Comparison of ENCODE assay signal across 17 cellular contexts in genomic region chr3:37594873-37595783, GRCh38.
A peak's percentile ranks its signal among the peaks of the same experiment; 100 is the strongest.
DNase-seq lines count a peak whose midpoint lies in the region; ATAC-seq, FAIRE-seq and TF ChIP-seq lines count a peak whose summit lies in the region.
"Had no signal": no experiment of that assay in that cellular context is flagged by ENCODE, and none has a peak within 500 bp of the region (broad histone marks: within the 10 kb centered on the region; RNA-seq: fewer than 3 reads in every experiment).

No MANE protein-coding gene starts in this region.

- no peaks in the 10 kb centered on the region for H3K36me3 Mint-ChIP-seq in progenitor cell of endocrine pancreas (ENCODE audit: insufficient read depth)
- H3K36me3 Mint-ChIP-seq: activated naive CD8-positive, alpha-beta T cell treated with anti-CD3 and anti-CD28 coated beads, Interleukin-2, amount 10 ng/mL, durations not matched to agents 7 days and 5 days; immature natural killer cell; mesothelial cell of epicardium had no signal

- H3K36me3 ChIP-seq in BLaER1 treated with 17β-estradiol and CSF1 and Interleukin-3, amounts not matched to agents 10 nM and 100 nM: peaks cover 0 to 3% (median 0%) of the 10 kb centered on the region in 11 experiments; a peak in 1 of 22 replicates

- no peaks in the 10 kb centered on the region for H3K27me3 Mint-ChIP-seq in progenitor cell of endocrine pancreas

- H3K9ac ChIP-seq in BLaER1 treated with 17β-estradiol and CSF1 and Interleukin-3, amounts not matched to agents 10 nM and 100 nM: no peak overlapping the region

- no peak overlapping the region for H3K4me3 ChIP-seq in BLaER1 treated with 17β-estradiol and CSF1 and Interleukin-3, amounts not matched to agents 10 nM and 100 nM

- H3K9me3 Mint-ChIP-seq in progenitor cell of endocrine pancreas (ENCODE audit: low read depth): no peaks in the 10 kb centered on the region
- H3K9me3 Mint-ChIP-seq: activated naive CD8-positive, alpha-beta T cell treated with anti-CD3 and anti-CD28 coated beads, Interleukin-2, amount 10 ng/mL, durations not matched to agents 7 days and 5 days; activated T-cell treated with anti-CD3 and anti-CD28 coated beads, Interleukin-2, amount 50 U/mL, for 24 hours had no signal

- FAIRE-seq in H54 (lab: Jason Lieb, UNC): no peak
- FAIRE-seq: endometrium, GM19239 had no signal

- peak overlapping the region in 6 of 11 experiments; percentile 1 to 43 (median 30); a peak in 6 of 22 replicates for H3K27ac ChIP-seq in BLaER1 treated with 17β-estradiol and CSF1 and Interleukin-3, amounts not matched to agents 10 nM and 100 nM

- H3K27me3 ChIP-seq in BLaER1 treated with 17β-estradiol and CSF1 and Interleukin-3, amounts not matched to agents 10 nM and 100 nM: no peaks in the 10 kb centered on the region

- H3K4me1 Mint-ChIP-seq in progenitor cell of endocrine pancreas (ENCODE audit: low read depth): peaks cover 12% of the 10 kb centered on the region
- H3K4me1 Mint-ChIP-seq: activated naive CD8-positive, alpha-beta T cell treated with anti-CD3 and anti-CD28 coated beads, Interleukin-2, amount 10 ng/mL, durations not matched to agents 7 days and 5 days; immature natural killer cell had no signal

- DNase-seq in NCI-H2029 (lab: John Stamatoyannopoulos, UW): peak; percentile 78
- DNase-seq in progenitor cell of endocrine pancreas (ENCODE audit: low spot score, unreplicated experiment): no peak
- DNase-seq in OCI-M2 (lab: John Stamatoyannopoulos, UW; ENCODE audit: unreplicated experiment): no peak
- DNase-seq in NCI-H1436 (lab: John Stamatoyannopoulos, UW): no peak
- no peak for DNase-seq in H54 (ENCODE audit: insufficient read length, low spot score)
- DNase-seq in ureter (ENCODE audit: low spot score): no peak
- DNase-seq: activated CD4-positive, alpha-beta T cell treated with anti-CD3 and anti-CD28 coated beads, Interleukin-2, amount 50 U/mL, for 1 hour; activated naive CD8-positive, alpha-beta T cell treated with anti-CD3 and anti-CD28 coated beads, Interleukin-2, amount 10 ng/mL, durations not matched to agents 7 days and 5 days; activated T-cell treated with anti-CD3 and anti-CD28 coated beads, Interleukin-2, amount 50 U/mL, for 24 hours; immature natural killer cell; NCI-H1048; stimulated activated CD4-positive, alpha-beta T cell treated with anti-CD3 and anti-CD28 coated beads, Interleukin-15, amount 100 ng/mL, for 24 hours had no signal

- no peaks in the 10 kb centered on the region for H3K9me3 ChIP-seq in BLaER1 treated with 17β-estradiol and CSF1 and Interleukin-3, amounts not matched to agents 10 nM and 100 nM (replicated peaks in 1 of 11)

- TF ChIP-seq CTCF in progenitor cell of endocrine pancreas (IDR thresholded peaks at IDR 0.05; ENCODE audit: unreplicated experiment): no peak

- H3K4me2 ChIP-seq in BLaER1 treated with 17β-estradiol and CSF1 and Interleukin-3, amounts not matched to agents 10 nM and 100 nM: peak overlapping the region; percentile 14 to 83 (median 67); a peak in 21 of 22 replicates

- TF ChIP-seq POLR2A in H54 (IDR thresholded peaks at IDR 0.05; ENCODE audit: low read depth, low read length): no peak

- H3K4me1 ChIP-seq in BLaER1 treated with 17β-estradiol and CSF1 and Interleukin-3, amounts not matched to agents 10 nM and 100 nM: peaks cover 15 to 39% (median 26%) of the 10 kb centered on the region in 10 experiments; a peak in 19 of 20 replicates

- no peak overlapping the region for H3K4me3 Mint-ChIP-seq in progenitor cell of endocrine pancreas (ENCODE audit: low read depth)
- H3K4me3 Mint-ChIP-seq: activated naive CD8-positive, alpha-beta T cell treated with anti-CD3 and anti-CD28 coated beads, Interleukin-2, amount 10 ng/mL, durations not matched to agents 7 days and 5 days; activated T-cell treated with anti-CD3 and anti-CD28 coated beads, Interleukin-2, amount 50 U/mL, for 24 hours; immature natural killer cell; mesothelial cell of epicardium had no signal

- H3K27ac Mint-ChIP-seq in progenitor cell of endocrine pancreas: peak overlapping the region; percentile 47
- H3K27ac Mint-ChIP-seq: activated naive CD8-positive, alpha-beta T cell treated with anti-CD3 and anti-CD28 coated beads, Interleukin-2, amount 10 ng/mL, durations not matched to agents 7 days and 5 days; activated T-cell treated with anti-CD3 and anti-CD28 coated beads, Interleukin-2, amount 50 U/mL, for 24 hours; immature natural killer cell; mesothelial cell of epicardium had no signal

- ATAC-seq in esophagus mucosa: peak; percentile 37

- H4K20me1 ChIP-seq in BLaER1 treated with 17β-estradiol and CSF1 and Interleukin-3, amounts not matched to agents 10 nM and 100 nM: no peaks in the 10 kb centered on the region; a peak in 1 of 22 replicates
